1 cellular context compared by ENCODE assay signal in the genomic region with DNA sequence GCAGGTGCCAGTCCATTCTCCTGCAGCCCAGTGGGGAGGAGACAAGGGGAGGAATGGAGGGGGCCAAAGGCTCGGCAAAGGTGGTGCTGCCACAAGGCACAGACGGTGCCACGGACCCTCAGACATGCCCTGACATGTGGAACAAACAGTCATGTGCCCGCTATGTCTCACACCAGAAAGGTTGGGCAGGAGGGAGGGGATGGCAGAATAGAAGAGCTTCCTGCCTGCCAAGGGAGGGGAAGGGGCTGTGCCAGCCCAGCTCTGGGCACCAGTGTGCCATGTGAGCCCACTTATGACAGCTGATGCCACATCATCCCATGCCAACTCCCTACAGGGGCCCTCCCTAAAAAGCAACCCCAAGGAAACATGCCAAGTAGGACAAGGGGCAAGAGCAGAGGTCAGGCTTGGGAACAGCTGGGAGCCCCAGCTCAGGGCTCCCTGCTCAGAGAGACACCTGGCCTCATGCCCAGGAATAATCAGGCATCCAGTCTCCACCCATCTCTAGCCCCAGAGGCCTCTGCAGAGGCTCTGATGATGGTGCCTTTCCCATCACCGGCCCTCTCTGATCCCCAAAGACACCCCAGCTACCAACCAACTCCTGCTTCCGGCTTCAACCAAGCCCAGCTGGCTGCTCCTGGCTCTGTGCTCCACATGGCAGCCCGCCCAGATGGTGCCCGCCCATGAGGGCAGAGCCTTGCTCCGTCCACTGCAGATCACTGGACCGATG.
TF ChIP-seq lines count a peak whose summit lies in the region.

No MANE protein-coding gene starts in this region.

TF ChIP-seq in IMR-90, 13 proteins besides CTCF, POLR2A, EP300 and RAD21 (continued from another document):
- TF ChIP-seq, protein P1, sequence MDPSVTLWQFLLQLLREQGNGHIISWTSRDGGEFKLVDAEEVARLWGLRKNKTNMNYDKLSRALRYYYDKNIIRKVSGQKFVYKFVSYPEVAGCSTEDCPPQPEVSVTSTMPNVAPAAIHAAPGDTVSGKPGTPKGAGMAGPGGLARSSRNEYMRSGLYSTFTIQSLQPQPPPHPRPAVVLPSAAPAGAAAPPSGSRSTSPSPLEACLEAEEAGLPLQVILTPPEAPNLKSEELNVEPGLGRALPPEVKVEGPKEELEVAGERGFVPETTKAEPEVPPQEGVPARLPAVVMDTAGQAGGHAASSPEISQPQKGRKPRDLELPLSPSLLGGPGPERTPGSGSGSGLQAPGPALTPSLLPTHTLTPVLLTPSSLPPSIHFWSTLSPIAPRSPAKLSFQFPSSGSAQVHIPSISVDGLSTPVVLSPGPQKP (IDR thresholded peaks at IDR 0.05; ENCODE audit: borderline replicate concordance, low read depth, low read length), result no peak
- no peak for TF ChIP-seq MAFK (IDR thresholded peaks at IDR 0.05; ENCODE audit: low read depth, low read length)
TF ChIP-seq in IMR-90: peak in this region for 0.
